ENCODE assay signal across 8 cellular contexts in the genomic region with DNA sequence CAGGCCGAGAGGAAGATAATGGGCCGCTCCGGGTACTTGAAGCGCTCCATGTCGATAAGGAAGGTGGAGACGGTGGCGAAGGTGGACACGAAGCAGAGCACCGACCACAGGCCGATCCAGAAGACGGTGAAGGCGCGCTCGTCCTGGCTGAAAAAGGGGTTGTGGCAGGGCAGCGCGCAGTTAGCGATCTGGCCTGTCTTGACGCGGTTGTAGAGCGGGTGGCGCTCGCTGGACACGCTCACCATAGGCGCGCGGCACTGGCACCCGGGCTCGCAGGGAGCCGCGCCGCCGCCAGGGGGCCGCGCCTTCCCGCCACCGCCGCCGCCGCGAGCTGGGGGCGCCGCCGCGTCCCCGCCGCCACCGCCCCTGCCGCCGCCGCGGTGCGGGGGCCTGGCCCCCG. TPM values are rescaled to one million over a fixed set of nuclear protein-coding genes. Genes with fewer than 3 reads are reported as not detected.
DNase-seq lines count a peak whose midpoint lies in the region; ATAC-seq, FAIRE-seq and TF ChIP-seq lines count a peak whose summit lies in the region.

No MANE protein-coding gene starts in this region.

- no peak for TF ChIP-seq POLR2A in GM12891 (IDR thresholded peaks at IDR 0.05; ENCODE audit: low read depth, low read length)

- FAIRE-seq in GM12891 (lab: Jason Lieb, UNC): peak; percentile 20

- H3K4me1 ChIP-seq in SJSA1 (replicated peaks) (peaks cover 25% of the 10 kb centered on the region), skeletal muscle satellite cell (ENCODE audit: control insufficient read depth, insufficient read depth, low read length) (peaks cover 25% of the 10 kb centered on the region)

- DNase-seq in ACHN: peak; percentile 56
- DNase-seq in GM12891 (ENCODE audit: insufficient read length, low spot score): peak; percentile 53
- DNase-seq in SJSA1 (ENCODE audit: low read depth in 1 of 2, low spot score in 2 of 2): peak; percentile 54 to 71
- peak; percentile 71 to 81 for DNase-seq in T47D (ENCODE audit: low read depth in 1 of 2, low spot score in 1 of 2)
- DNase-seq in iPS-NIHi7 (ENCODE audit: extremely low spot score): peak; percentile 49
- no peak for DNase-seq in NCI-H187 treated with DMSO at 0.1 percent for 48 hours (lab: John Stamatoyannopoulos, UW)

- peak overlapping the region; percentile 100 for H3K4me2 ChIP-seq in skeletal muscle satellite cell (ENCODE audit: low read length)

- H3K9ac ChIP-seq in skeletal muscle satellite cell (ENCODE audit: low read depth, low read length): peak overlapping the region; percentile 56

- no peak overlapping the region for H3K27ac ChIP-seq in SJSA1

- H3K36me3 ChIP-seq in SJSA1 (peaks cover 25% of the 10 kb centered on the region), skeletal muscle satellite cell (ENCODE audit: insufficient read depth, low read length) (no peaks in the 10 kb centered on the region)

- peak; percentile 32 for ATAC-seq in HG03064 (IDR thresholded peaks at IDR 0.05; ENCODE audit: low read depth, unreplicated experiment)

- in situ Hi-C loops in ACHN (cut with HindIII; ENCODE audit: low pct_ligation_motif_present, low pct_unique_long_range_greater_than_20kb, low sequenced_read_pairs): loop anchor here (25.0 kb wide), 1 partner anchor 1147 kb away; no protein-coding TSS in a partner anchor
- in situ Hi-C loops in T47D (cut with HindIII; ENCODE audit: low pct_unique_long_range_greater_than_20kb, low sequenced_read_pairs): no loop called here

- H3K9me3 ChIP-seq in SJSA1 (replicated peaks): peaks cover 5% of the 10 kb centered on the region; the same call in 1 of the 2 replicates
- H3K9me3 ChIP-seq in skeletal muscle satellite cell (replicated peaks; ENCODE audit: low read length): no peaks in the 10 kb centered on the region

- H3K27me3 ChIP-seq in SJSA1 (replicated peaks) (no peaks in the 10 kb centered on the region), skeletal muscle satellite cell (ENCODE audit: control insufficient read depth, insufficient read depth, low read length) (peaks cover 9% of the 10 kb centered on the region)

- H3K4me3 ChIP-seq in SJSA1 (peak overlapping the region; percentile 78), skeletal muscle satellite cell (ENCODE audit: low read length) (peak overlapping the region; percentile 82)

TF ChIP-seq in GM12891, 5 proteins besides CTCF, POLR2A, EP300 and RAD21:
- TF ChIP-seq SPI1 (IDR thresholded peaks at IDR 0.05; ENCODE audit: low read depth, low read length) (no peak), TAF1 (IDR thresholded peaks at IDR 0.05; ENCODE audit: low read depth, low read length) (no peak), POLR2AphosphoS5 (IDR thresholded peaks at IDR 0.05; ENCODE audit: low read depth, low read length) (no peak), POU2F2 (IDR thresholded peaks at IDR 0.05; ENCODE audit: low read depth, low read length) (no peak), PAX5 (IDR thresholded peaks at IDR 0.05; ENCODE audit: insufficient read depth, low read length, severe bottlenecking) (no peak)
TF ChIP-seq in GM12891: peak in this region for 0.

RNA-seq across cellular contexts. Expression of a gene that starts 1.6 kb away (rescaled TPM):
- 0.03 TPM for polyA plus RNA-seq in GM12891 (2012; ENCODE audit: low read depth, missing spikeins)
- total RNA-seq in SJSA1 (2014; rRNA removed; shearing (Covaris generic)): 15.7 and 15.9 TPM in 2 replicates
- total RNA-seq in skeletal muscle satellite cell (2012; rRNA removed): 8.5 and 8.6 TPM in 2 replicates

RNA-seq across cellular contexts. Expression of a gene that starts 35.3 kb away (rescaled TPM):
- not detected for polyA plus RNA-seq in GM12891 (2012; ENCODE audit: low read depth, missing spikeins)
- 0.13 TPM in 1 of 2 replicates, not detected in the other for total RNA-seq in SJSA1 (2014; rRNA removed; shearing (Covaris generic))
- total RNA-seq in skeletal muscle satellite cell (2012; rRNA removed): 0.22 TPM in 1 of 2 replicates, not detected in the other
